In the genomic region with DNA sequence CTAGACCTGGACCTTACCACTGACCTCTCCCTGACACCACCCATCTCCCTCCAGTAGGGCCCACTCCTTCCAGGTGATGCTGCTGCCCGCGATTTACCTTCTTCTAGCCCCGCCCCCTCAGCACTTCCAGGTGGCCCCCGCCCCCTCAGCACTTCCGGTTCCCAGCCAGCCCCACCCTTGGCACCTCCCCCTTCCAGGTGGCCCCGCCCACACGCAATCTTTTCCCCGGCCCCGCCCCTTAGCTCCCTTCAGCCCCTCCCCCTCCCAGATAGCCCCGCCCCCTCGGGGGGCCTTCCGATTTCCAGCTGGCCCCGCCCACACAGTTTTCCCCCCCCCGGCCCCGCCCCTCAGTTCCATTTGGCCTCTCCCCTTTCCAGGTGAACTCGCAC, we compare ENCODE assay signal across 8 cellular contexts. TPM values are rescaled to one million over a fixed set of nuclear protein-coding genes. Genes with fewer than 3 reads are reported as not detected.
DNase-seq lines count a peak whose midpoint lies in the region; ATAC-seq and TF ChIP-seq lines count a peak whose summit lies in the region.

No MANE protein-coding gene starts in this region.

- peak overlapping the region; percentile 98 for H3K27ac Mint-ChIP-seq in stimulated activated naive CD8-positive, alpha-beta T cell treated with anti-CD3 and anti-CD28 coated beads, Interleukin-15, amount 100 ng/mL, for 72 hours

- H3K4me1 Mint-ChIP-seq in stimulated activated naive CD8-positive, alpha-beta T cell treated with anti-CD3 and anti-CD28 coated beads, Interleukin-15, amount 100 ng/mL, for 72 hours: peaks cover 47% of the 10 kb centered on the region

- DNase-seq in A172 (ENCODE audit: low spot score) (peak; percentile 11), HuH-7.5 (ENCODE audit: low spot score) (peak; percentile 78), Peyer's patch (peak; percentile 92 to 96 (median 95)), fibroblast of mammary gland (ENCODE audit: low read depth) (peak; percentile 55)
- DNase-seq in activated T-helper 1 cell treated with anti-CD3 and anti-CD28 coated beads, Interleukin-2, amount 50 U/mL, for 16 hours (ENCODE audit: low read depth in 1 of 2, low spot score in 1 of 2): peak; percentile 91 to 93
- peak; percentile 85 to 86 for DNase-seq in stimulated activated naive CD8-positive, alpha-beta T cell treated with anti-CD3 and anti-CD28 coated beads, Interleukin-15, amount 100 ng/mL, for 72 hours

- peaks cover 15% of the 10 kb centered on the region for H3K79me2 ChIP-seq in neural cell (replicated peaks; ENCODE audit: insufficient read depth, low read length)

- H3K9me3 ChIP-seq in Peyer's patch: no peaks in the 10 kb centered on the region
- no peaks in the 10 kb centered on the region for H3K9me3 ChIP-seq in neural cell (ENCODE audit: low read length)

- ATAC-seq in GM19035 (IDR thresholded peaks at IDR 0.05; ENCODE audit: unreplicated experiment): peak; percentile 24
- ATAC-seq in stimulated activated naive CD8-positive, alpha-beta T cell treated with anti-CD3 and anti-CD28 coated beads, Interleukin-15, amount 100 ng/mL, for 72 hours: peak; percentile 15

- peak overlapping the region; percentile 79 for H3K9ac ChIP-seq in neural cell (ENCODE audit: low read length)

- H3K27ac ChIP-seq in Peyer's patch: peak overlapping the region; percentile 91 to 95 (median 94)
- H3K27ac ChIP-seq in neural cell (ENCODE audit: low read length): peak overlapping the region; percentile 77

- no peaks in the 10 kb centered on the region for H3K9me2 ChIP-seq in neural cell (ENCODE audit: insufficient read depth, low read length)

- peak overlapping the region; percentile 54 for H3K4me2 ChIP-seq in neural cell (ENCODE audit: low read length)

- no peaks in the 10 kb centered on the region for H3K27me3 Mint-ChIP-seq in stimulated activated naive CD8-positive, alpha-beta T cell treated with anti-CD3 and anti-CD28 coated beads, Interleukin-15, amount 100 ng/mL, for 72 hours

- peak overlapping the region; percentile 69 for H2AFZ ChIP-seq in neural cell (ENCODE audit: low read depth, low read length)

- H3K36me3 ChIP-seq in Peyer's patch: peaks cover 0 to 5% (median 0%) of the 10 kb centered on the region in 3 donors
- H3K36me3 ChIP-seq in neural cell (ENCODE audit: insufficient read depth, low read length): no peaks in the 10 kb centered on the region

- H3K4me3 ChIP-seq in Peyer's patch (peak overlapping the region; percentile 76 to 96 (median 86)), fibroblast of mammary gland (ENCODE audit: control insufficient read depth, low read depth, low read length) (peak overlapping the region; percentile 89), neural cell (ENCODE audit: low read length) (peak overlapping the region; percentile 95)

- TF ChIP-seq CTCF in Peyer's patch (IDR thresholded peaks at IDR 0.05): no peak
- TF ChIP-seq CTCF in fibroblast of mammary gland (conservative IDR thresholded peaks at IDR 0.05; ENCODE audit: control insufficient read depth, insufficient read depth, low read depth, low read length): no peak
- no peak for TF ChIP-seq CTCF in neural cell (IDR thresholded peaks at IDR 0.05; ENCODE audit: poor library complexity, severe bottlenecking)

- peak overlapping the region; percentile 89 to 99 for H3K4me3 Mint-ChIP-seq in stimulated activated naive CD8-positive, alpha-beta T cell treated with anti-CD3 and anti-CD28 coated beads, Interleukin-15, amount 100 ng/mL, for 72 hours

- no peaks in the 10 kb centered on the region for H4K20me1 ChIP-seq in neural cell (ENCODE audit: insufficient read depth)

- no peak for TF ChIP-seq RAD21 in neural cell (conservative IDR thresholded peaks at IDR 0.05)

- H3K4me1 ChIP-seq in Peyer's patch: peaks cover 0 to 13% (median 3%) of the 10 kb centered on the region in 4 donors

- H3K27me3 ChIP-seq in Peyer's patch (no peaks in the 10 kb centered on the region), neural cell (ENCODE audit: insufficient read depth, low read depth, low read length) (no peaks in the 10 kb centered on the region)

- H3F3A ChIP-seq in neural cell (ENCODE audit: insufficient read depth, low read length, poor library complexity, severe bottlenecking): peaks cover 6% of the 10 kb centered on the region

- H3K9me3 Mint-ChIP-seq in stimulated activated naive CD8-positive, alpha-beta T cell treated with anti-CD3 and anti-CD28 coated beads, Interleukin-15, amount 100 ng/mL, for 72 hours: no peaks in the 10 kb centered on the region

- no peak for TF ChIP-seq EP300 in neural cell (conservative IDR thresholded peaks at IDR 0.05; ENCODE audit: poor library complexity, severe bottlenecking)

- TF ChIP-seq POLR2A in Peyer's patch (IDR thresholded peaks at IDR 0.05): no peak

TF ChIP-seq in neural cell, 6 proteins besides CTCF, POLR2A, EP300 and RAD21:
- TF ChIP-seq REST (IDR thresholded peaks at IDR 0.05; ENCODE audit: borderline replicate concordance) (no peak), EZH2 (IDR thresholded peaks at IDR 0.05; ENCODE audit: borderline replicate concordance, insufficient read depth, low read length, poor library complexity, severe bottlenecking) (no peak), POLR2AphosphoS5 (IDR thresholded peaks at IDR 0.05) (no peak), MXI1 (conservative IDR thresholded peaks at IDR 0.05; ENCODE audit: poor library complexity, severe bottlenecking) (no peak), TAF1 (IDR thresholded peaks at IDR 0.05; ENCODE audit: low read depth) (no peak), SMC3 (conservative IDR thresholded peaks at IDR 0.05; ENCODE audit: poor library complexity) (no peak)

RNA-seq across cellular contexts. Expression of gene LIG1, which starts 0.6 kb away (rescaled TPM):
- total RNA-seq in A172 (2014; rRNA removed; shearing (Covaris generic)): 30.1 and 35.7 TPM in 2 replicates
- total RNA-seq in Peyer's patch: 100 to 1,000 TPM in 1 of 4 donors, 10 to 100 TPM in 3; 30.3 to 104 (median 32.9) TPM
- polyA plus RNA-seq in neural cell: 33.9 and 34.8 TPM in 2 replicates
- polyA minus RNA-seq in neural cell: 29.2 and 31.4 TPM in 2 replicates

RNA-seq across cellular contexts. Expression of gene ZSWIM9, which starts 0.9 kb away (rescaled TPM):
- total RNA-seq in A172 (2014; rRNA removed; shearing (Covaris generic)): 0.03 and 0.50 TPM in 2 replicates
- total RNA-seq in Peyer's patch: 1 to 10 TPM; 1.8 to 7.4 (median 3.5) TPM
- 2.6 and 4.7 TPM in 2 replicates for polyA plus RNA-seq in neural cell
- polyA minus RNA-seq in neural cell: 6.5 and 9.0 TPM in 2 replicates

RNA-seq across cellular contexts. Expression of gene PLA2G4C, which starts 59.0 kb away (rescaled TPM):
- 8.0 and 8.4 TPM in 2 replicates for total RNA-seq in A172 (2014; rRNA removed; shearing (Covaris generic))
- total RNA-seq in Peyer's patch: 10 to 100 TPM in 3 of 4 donors, 1 to 10 TPM in 1; 7.6 to 26.9 (median 18.3) TPM
- polyA plus RNA-seq in neural cell: 8.6 and 13.1 TPM in 2 replicates
- polyA minus RNA-seq in neural cell: 4.9 and 7.8 TPM in 2 replicates

Comparison
In these comparisons a context has a peak if more than half of its experiments do, and no peak if none do; other contexts are left out.
1. Peak in every context shown above with its lines: DNase-seq, ATAC-seq, H3K4me3 ChIP-seq and H3K27ac ChIP-seq.
2. DNase-seq: peak in every context shown above with its lines; median percentile 95 in Peyer's patch; 92 in activated T-helper 1 cell treated with anti-CD3 and anti-CD28 coated beads, Interleukin-2, amount 50 U/mL, for 16 hours; 86 in stimulated activated naive CD8-positive, alpha-beta T cell treated with anti-CD3 and anti-CD28 coated beads, Interleukin-15, amount 100 ng/mL, for 72 hours; 78 in HuH-7.5; 55 in fibroblast of mammary gland; 11 in A172.